Comparison of ENCODE assay signal across 9 cellular contexts in genomic region chr5:104412649-104413240, GRCh38.
DNase-seq lines count a peak whose midpoint lies in the region; ATAC-seq and TF ChIP-seq lines count a peak whose summit lies in the region.
"Had no signal": no experiment of that assay in that cellular context is flagged by ENCODE, and none has a peak within 500 bp of the region (broad histone marks: within the 10 kb centered on the region; RNA-seq: fewer than 3 reads in every experiment).

No MANE protein-coding gene starts in this region.

- H3K9me3 ChIP-seq in MM.1S (replicated peaks; ENCODE audit: insufficient read depth, low read length) (no peaks in the 10 kb centered on the region), mammary epithelial cell (replicated peaks; ENCODE audit: insufficient read depth, low read length) (no peaks in the 10 kb centered on the region)

- no peaks in the 10 kb centered on the region for H3K9me2 ChIP-seq in MM.1S (replicated peaks; ENCODE audit: insufficient read depth, low read length)

- H3K9ac ChIP-seq in MM.1S (ENCODE audit: low read length), result no peak overlapping the region
- H3K9ac ChIP-seq in mammary epithelial cell (ENCODE audit: insufficient read depth, low read length), result no peak overlapping the region

- no peaks in the 10 kb centered on the region for H3K4me1 Mint-ChIP-seq in activated naive CD8-positive, alpha-beta T cell treated with anti-CD3 and anti-CD28 coated beads, Interleukin-2, amount 50 U/mL, for 24 hours

- no peaks in the 10 kb centered on the region for H3K36me3 ChIP-seq in MM.1S (replicated peaks; ENCODE audit: insufficient read depth, low read length)
- H3K36me3 ChIP-seq in mammary epithelial cell (ENCODE audit: insufficient read depth, low read length), result no peaks in the 10 kb centered on the region

- dilution Hi-C loops in mammary epithelial cell (cut with HindIII; ENCODE audit: low sequenced_read_pairs), result no loop called here

- H4K20me1 ChIP-seq in MM.1S (ENCODE audit: insufficient read depth, low read length) (no peaks in the 10 kb centered on the region), mammary epithelial cell (ENCODE audit: insufficient read depth, low read length) (no peaks in the 10 kb centered on the region)

- H3K4me1 ChIP-seq in MM.1S (ENCODE audit: low read length) (no peaks in the 10 kb centered on the region), mammary epithelial cell (ENCODE audit: insufficient read depth, low read length) (no peaks in the 10 kb centered on the region)

- CTCF ChIA-PET in mammary epithelial cell (lab: Charles Lee; ENCODE audit: low non-redundant PET), result interaction anchor here (0.5 to 1.0 kb wide), 5 partner anchors 230 to 831 kb away, joined by 3 to 7 read pairs (median 4); no protein-coding TSS in a partner anchor

- H3K4me3 ChIP-seq in MM.1S (ENCODE audit: low read length) (no peak overlapping the region), mammary epithelial cell (replicated peaks in 1 of 3; ENCODE audit: insufficient read depth in 1 of 3, low read depth in 2 of 3, low read length in 3 of 3) (no peak overlapping the region)
- H3K4me3 ChIP-seq: SK-N-MC had no signal

- no peak overlapping the region for H2AFZ ChIP-seq in MM.1S (ENCODE audit: low read length)
- H2AFZ ChIP-seq in mammary epithelial cell (ENCODE audit: low read depth, low read length), result no peak overlapping the region

- DNase-seq in DMS53 treated with DMSO at 0.1 percent for 48 hours (lab: John Stamatoyannopoulos, UW; ENCODE audit: unreplicated experiment) (peak; percentile 48), MM.1S (peak; percentile 48), mammary epithelial cell (peak; percentile 35), pons (ENCODE audit: low spot score) (peak; percentile 17)
- no peak for DNase-seq in stimulated activated CD4-positive, alpha-beta T cell treated with anti-CD3 and anti-CD28 coated beads, Interleukin-12 subunit alpha, Interleukin-12 subunit beta, amount 100 ng/mL, for 4 hours
- DNase-seq in activated naive CD8-positive, alpha-beta T cell treated with anti-CD3 and anti-CD28 coated beads, Interleukin-2, amount 50 U/mL, for 24 hours, result no peak

- ATAC-seq in GM21737 (IDR thresholded peaks at IDR 0.05; ENCODE audit: unreplicated experiment), result peak; percentile 72
- no peak for ATAC-seq in HG02840 (IDR thresholded peaks at IDR 0.05; ENCODE audit: low FRiP score, unreplicated experiment)
- no peak for ATAC-seq in activated naive CD8-positive, alpha-beta T cell treated with anti-CD3 and anti-CD28 coated beads, Interleukin-2, amount 50 U/mL, for 24 hours

- no peak overlapping the region for H3K27ac Mint-ChIP-seq in activated naive CD8-positive, alpha-beta T cell treated with anti-CD3 and anti-CD28 coated beads, Interleukin-2, amount 50 U/mL, for 24 hours

- in situ Hi-C loops in mammary epithelial cell (cut with MboI; ENCODE audit: low sequenced_read_pairs in 2 of 2), result no loop called here

- H3K27me3 ChIP-seq in MM.1S (replicated peaks; ENCODE audit: insufficient read depth, low read length) (no peaks in the 10 kb centered on the region), mammary epithelial cell (ENCODE audit: insufficient read depth, low read length) (no peaks in the 10 kb centered on the region)

- H3K79me2 ChIP-seq in MM.1S (ENCODE audit: low read length), result no peaks in the 10 kb centered on the region
- no peaks in the 10 kb centered on the region for H3K79me2 ChIP-seq in mammary epithelial cell (ENCODE audit: insufficient read depth, low read length)

- BruUV-seq in mammary epithelial cell (replicated peaks; lab: Mats Ljungman, UMichigan), result no TSS peak

- no peak overlapping the region for H3K27ac ChIP-seq in MM.1S (ENCODE audit: low read length)
- H3K27ac ChIP-seq in mammary epithelial cell (ENCODE audit: insufficient read depth, low read depth, low read length), result no peak overlapping the region
- H3K27ac ChIP-seq: SK-N-MC had no signal

- no peaks in the 10 kb centered on the region for H3K36me3 Mint-ChIP-seq in activated naive CD8-positive, alpha-beta T cell treated with anti-CD3 and anti-CD28 coated beads, Interleukin-2, amount 50 U/mL, for 24 hours (ENCODE audit: low read depth)

- peaks cover 5% of the 10 kb centered on the region for H3K9me3 Mint-ChIP-seq in activated naive CD8-positive, alpha-beta T cell treated with anti-CD3 and anti-CD28 coated beads, Interleukin-2, amount 50 U/mL, for 24 hours

- no peak overlapping the region for H3K4me3 Mint-ChIP-seq in activated naive CD8-positive, alpha-beta T cell treated with anti-CD3 and anti-CD28 coated beads, Interleukin-2, amount 50 U/mL, for 24 hours

- H3K27me3 Mint-ChIP-seq in activated naive CD8-positive, alpha-beta T cell treated with anti-CD3 and anti-CD28 coated beads, Interleukin-2, amount 50 U/mL, for 24 hours, result no peaks in the 10 kb centered on the region

- WGBS in mammary epithelial cell (ENCODE audit: low coverage, missing lambda C conversion rate), result 64% methylated on average over 1 of the region's 1 CpG

- TF ChIP-seq CTCF in MM.1S (IDR thresholded peaks at IDR 0.05; ENCODE audit: low read length) (peak; percentile 69), mammary epithelial cell (conservative IDR thresholded peaks at IDR 0.05 in 1 of 2, IDR thresholded peaks at IDR 0.05 in 1 of 2; ENCODE audit: extremely low read depth in 1 of 2, insufficient read depth in 1 of 2, low read depth in 1 of 2, low read length in 2 of 2) (peak; percentile 37 to 67)

- intact Hi-C loops in mammary epithelial cell (cut with micrococcal nuclease), result loop anchor here (1.0 to 10.0 kb wide), 2 partner anchors 228 to 604 kb away; no protein-coding TSS in a partner anchor

- H3F3A ChIP-seq in MM.1S (ENCODE audit: insufficient read depth, low read length), result no peaks in the 10 kb centered on the region

- no peak overlapping the region for H3K4me2 ChIP-seq in MM.1S (ENCODE audit: low read depth, low read length)
- no peak overlapping the region for H3K4me2 ChIP-seq in mammary epithelial cell (ENCODE audit: insufficient read depth, low read depth, low read length)

Comparison
In these comparisons a context has a peak if more than half of its experiments do, and no peak if none do; other contexts are left out.
1. DNase-seq: peak in DMS53 treated with DMSO at 0.1 percent for 48 hours (single experiment), MM.1S (single experiment), mammary epithelial cell (single experiment) and pons (single experiment); none in stimulated activated CD4-positive, alpha-beta T cell treated with anti-CD3 and anti-CD28 coated beads, Interleukin-12 subunit alpha, Interleukin-12 subunit beta, amount 100 ng/mL, for 4 hours (single experiment) and activated naive CD8-positive, alpha-beta T cell treated with anti-CD3 and anti-CD28 coated beads, Interleukin-2, amount 50 U/mL, for 24 hours (single experiment).